In genomic region chr14:81132492-81132891, GRCh38 we compare ENCODE assay signal across 29 cellular contexts.
DNase-seq lines count a peak whose midpoint lies in the region; TF ChIP-seq lines count a peak whose summit lies in the region.
"Had no signal": no experiment of that assay in that cellular context is flagged by ENCODE, and none has a peak within 500 bp of the region (broad histone marks: within the 10 kb centered on the region; RNA-seq: fewer than 3 reads in every experiment).

No MANE protein-coding gene starts in this region.

- H3K9me3 Mint-ChIP-seq in HFFc6: peaks cover 3% of the 10 kb centered on the region; the same call in 1 of the 2 replicates
- H3K9me3 Mint-ChIP-seq: activated T-cell treated with anti-CD3 and anti-CD28 coated beads, Interleukin-2, amount 50 U/mL, for 24 hours; endodermal cell; H9; stimulated activated memory B cell treated with anti-CD40 and anti-IgM and Interleukin-4, amounts not matched to agents 10 μg/mL and 1 μg/mL and 100 μg/mL, for 72 hours; T-helper 1 cell treated with Interleukin-12 subunit alpha and Interleukin-12 subunit beta and Interleukin-4 antibody, amounts not matched to agents 30 μg/mL and 1 μg/mL, for 36 hours had no signal

- no peaks in the 10 kb centered on the region for H3K36me3 Mint-ChIP-seq in HFFc6 (ENCODE audit: low read depth)
- H3K36me3 Mint-ChIP-seq: stimulated activated memory B cell treated with anti-CD40 and anti-IgM and Interleukin-4, amounts not matched to agents 10 μg/mL and 1 μg/mL and 100 μg/mL, for 72 hours had no signal

- H3K4me3 ChIP-seq in H7 (ENCODE audit: insufficient read depth, low read depth, low read length): no peak overlapping the region
- H3K4me3 ChIP-seq: esophagus squamous epithelium, gastroesophageal sphincter, K562, psoas muscle, skin epidermis, suprapubic skin had no signal

- peaks cover 7% of the 10 kb centered on the region for H3K4me1 Mint-ChIP-seq in HFFc6 (ENCODE audit: low read depth)
- H3K4me1 Mint-ChIP-seq: activated CD4-positive, alpha-beta T cell treated with anti-CD3 and anti-CD28 coated beads for 36 hours; endodermal cell; H9; stimulated activated memory B cell treated with anti-CD40 and anti-IgM and Interleukin-4, amounts not matched to agents 10 μg/mL and 1 μg/mL and 100 μg/mL, for 72 hours had no signal

- H3K27ac Mint-ChIP-seq in HFFc6: no peak overlapping the region
- H3K27ac Mint-ChIP-seq: activated CD4-positive, alpha-beta T cell treated with anti-CD3 and anti-CD28 coated beads for 36 hours; activated naive CD4-positive, alpha-beta T cell treated with anti-CD3 and anti-CD28 coated beads for 36 hours; activated T-cell treated with anti-CD3 and anti-CD28 coated beads, Interleukin-2, amount 50 U/mL, for 24 hours; endodermal cell; H9; stimulated activated memory B cell treated with anti-CD40 and anti-IgM and Interleukin-4, amounts not matched to agents 10 μg/mL and 1 μg/mL and 100 μg/mL, for 72 hours; T-helper 1 cell treated with Interleukin-12 subunit alpha and Interleukin-12 subunit beta and Interleukin-4 antibody, amounts not matched to agents 30 μg/mL and 1 μg/mL, for 36 hours had no signal

- no peak overlapping the region for H3K4me3 Mint-ChIP-seq in HFFc6
- H3K4me3 Mint-ChIP-seq: activated CD4-positive, alpha-beta T cell treated with anti-CD3 and anti-CD28 coated beads for 36 hours; activated naive CD4-positive, alpha-beta T cell treated with anti-CD3 and anti-CD28 coated beads for 36 hours; activated T-cell treated with anti-CD3 and anti-CD28 coated beads, Interleukin-2, amount 50 U/mL, for 24 hours; endodermal cell; H9; stimulated activated memory B cell treated with anti-CD40 and anti-IgM and Interleukin-4, amounts not matched to agents 10 μg/mL and 1 μg/mL and 100 μg/mL, for 72 hours; T-helper 1 cell treated with Interleukin-12 subunit alpha and Interleukin-12 subunit beta and Interleukin-4 antibody, amounts not matched to agents 30 μg/mL and 1 μg/mL, for 36 hours had no signal

- no peaks in the 10 kb centered on the region for H3K27me3 ChIP-seq in H7 (ENCODE audit: control insufficient read depth, insufficient read depth, low read length)
- H3K27me3 ChIP-seq: esophagus squamous epithelium, gastroesophageal sphincter, neutrophil, suprapubic skin had no signal

- no peak for TF ChIP-seq CTCF in HFFc6 (IDR thresholded peaks at IDR 0.05)

- peak; percentile 73 for DNase-seq in DMS153 (lab: John Stamatoyannopoulos, UW)
- peak; percentile 44 to 89 (median 66) for DNase-seq in NCI-H1417 (lab: John Stamatoyannopoulos, UW)
- DNase-seq in NCI-H446 (lab: John Stamatoyannopoulos, UW): peak; percentile 51 to 90
- DNase-seq in SHP77 (lab: John Stamatoyannopoulos, UW): peak; percentile 24 to 67
- no peak for DNase-seq in H7
- no peak for DNase-seq in islet precursor cell
- DNase-seq in HFFc6: no peak
- DNase-seq in activated CD4-positive, CD25-positive, alpha-beta regulatory T cell (lab: John Stamatoyannopoulos, UW): no peak
- DNase-seq: activated CD4-positive, alpha-beta T cell treated with anti-CD3 and anti-CD28 coated beads for 36 hours; activated CD8-positive, alpha-beta memory T cell treated with anti-CD3 and anti-CD28 coated beads for 24 hours; activated naive CD4-positive, alpha-beta T cell treated with anti-CD3 and anti-CD28 coated beads for 36 hours; activated T-cell treated with anti-CD3 and anti-CD28 coated beads, Interleukin-2, amount 50 U/mL, for 24 hours; amniotic stem cell; cortex of kidney; endodermal cell; esophagus squamous epithelium; GDM1; H9; kidney glomerular epithelial cell; mesenchymal stem cell; PC-3; psoas muscle had no signal

- H3K27me3 Mint-ChIP-seq in HFFc6 (ENCODE audit: insufficient read depth): no peaks in the 10 kb centered on the region
- H3K27me3 Mint-ChIP-seq: activated CD4-positive, alpha-beta T cell treated with anti-CD3 and anti-CD28 coated beads for 36 hours; activated T-cell treated with anti-CD3 and anti-CD28 coated beads, Interleukin-2, amount 50 U/mL, for 24 hours; stimulated activated memory B cell treated with anti-CD40 and anti-IgM and Interleukin-4, amounts not matched to agents 10 μg/mL and 1 μg/mL and 100 μg/mL, for 72 hours had no signal

- H3K36me3 ChIP-seq in H7 (replicated peaks; ENCODE audit: control insufficient read depth, insufficient read depth, low read length): no peaks in the 10 kb centered on the region
- H3K36me3 ChIP-seq: esophagus squamous epithelium, gastroesophageal sphincter, neutrophil, suprapubic skin had no signal

Comparison
In these comparisons a context has a peak if more than half of its experiments do, and no peak if none do; other contexts are left out.
1. DNase-seq: peak in DMS153 (single experiment), NCI-H1417 (3 of 3), NCI-H446 (2 of 2) and SHP77 (2 of 2); none in H7 (single experiment), islet precursor cell (single experiment), HFFc6 (single experiment) and activated CD4-positive, CD25-positive, alpha-beta regulatory T cell (0 of 4).